Comparison of ENCODE assay signal across 2 cellular contexts in genomic region chr1:227815468-227816409, GRCh38.
A peak's percentile ranks its signal among the peaks of the same experiment; 100 is the strongest.
TF ChIP-seq lines count a peak whose summit lies in the region.

TSS of gene PRSS38 (plus strand) at chr1:227815675. CDS start at chr1:227815717, 42 bp downstream.

TF ChIP-seq in IMR-90, 13 proteins besides CTCF, POLR2A, EP300 and RAD21:
- TF ChIP-seq, protein P1, sequence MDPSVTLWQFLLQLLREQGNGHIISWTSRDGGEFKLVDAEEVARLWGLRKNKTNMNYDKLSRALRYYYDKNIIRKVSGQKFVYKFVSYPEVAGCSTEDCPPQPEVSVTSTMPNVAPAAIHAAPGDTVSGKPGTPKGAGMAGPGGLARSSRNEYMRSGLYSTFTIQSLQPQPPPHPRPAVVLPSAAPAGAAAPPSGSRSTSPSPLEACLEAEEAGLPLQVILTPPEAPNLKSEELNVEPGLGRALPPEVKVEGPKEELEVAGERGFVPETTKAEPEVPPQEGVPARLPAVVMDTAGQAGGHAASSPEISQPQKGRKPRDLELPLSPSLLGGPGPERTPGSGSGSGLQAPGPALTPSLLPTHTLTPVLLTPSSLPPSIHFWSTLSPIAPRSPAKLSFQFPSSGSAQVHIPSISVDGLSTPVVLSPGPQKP (IDR thresholded peaks at IDR 0.05; ENCODE audit: borderline replicate concordance, low read depth, low read length): no peak
- TF ChIP-seq SMC3 (IDR thresholded peaks at IDR 0.05; ENCODE audit: low read depth, low read length) (no peak), CHD1 (IDR thresholded peaks at IDR 0.05; ENCODE audit: low read depth, low read length) (no peak), NFE2L2 (IDR thresholded peaks at IDR 0.05; ENCODE audit: low read depth, low read length) (no peak), CEBPB (IDR thresholded peaks at IDR 0.05; ENCODE audit: low read depth, low read length) (no peak), BHLHE40 (IDR thresholded peaks at IDR 0.05; ENCODE audit: low read depth, low read length) (no peak)
- TF ChIP-seq, protein P2, sequence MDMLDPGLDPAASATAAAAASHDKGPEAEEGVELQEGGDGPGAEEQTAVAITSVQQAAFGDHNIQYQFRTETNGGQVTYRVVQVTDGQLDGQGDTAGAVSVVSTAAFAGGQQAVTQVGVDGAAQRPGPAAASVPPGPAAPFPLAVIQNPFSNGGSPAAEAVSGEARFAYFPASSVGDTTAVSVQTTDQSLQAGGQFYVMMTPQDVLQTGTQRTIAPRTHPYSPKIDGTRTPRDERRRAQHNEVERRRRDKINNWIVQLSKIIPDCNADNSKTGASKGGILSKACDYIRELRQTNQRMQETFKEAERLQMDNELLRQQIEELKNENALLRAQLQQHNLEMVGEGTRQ (IDR thresholded peaks at IDR 0.05; ENCODE audit: low read depth, low read length): no peak

TF ChIP-seq in H1, 55 proteins besides CTCF, POLR2A, EP300 and RAD21:
- TF ChIP-seq KDM1A (IDR thresholded peaks at IDR 0.05; ENCODE audit: borderline replicate concordance, low read length) (no peak), BACH1 (IDR thresholded peaks at IDR 0.05; ENCODE audit: low read length) (no peak), SRF (IDR thresholded peaks at IDR 0.05; ENCODE audit: low read depth, low read length) (no peak), ZNF274 (IDR thresholded peaks at IDR 0.05; ENCODE audit: borderline replicate concordance, extremely low read depth, low read length) (no peak), E2F6 (IDR thresholded peaks at IDR 0.05) (0 out of 2 replicates have a peak, but pooled peaks have one; percentile 19), TCF12 (IDR thresholded peaks at IDR 0.05; ENCODE audit: low read depth, low read length) (no peak)
- TF ChIP-seq, protein P3, sequence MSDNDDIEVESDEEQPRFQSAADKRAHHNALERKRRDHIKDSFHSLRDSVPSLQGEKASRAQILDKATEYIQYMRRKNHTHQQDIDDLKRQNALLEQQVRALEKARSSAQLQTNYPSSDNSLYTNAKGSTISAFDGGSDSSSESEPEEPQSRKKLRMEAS (IDR thresholded peaks at IDR 0.05): peak; percentile 58; the same call in 1 of the 2 replicates
